Comparison of ENCODE assay signal across 2 cellular contexts in genomic region chr5:72499730-72500129, GRCh38.
TF ChIP-seq lines count a peak whose summit lies in the region.

No MANE protein-coding gene starts in this region.

TF ChIP-seq in GM23338, 12 proteins besides CTCF, POLR2A, EP300 and RAD21:
- TF ChIP-seq CREB1 (CRISPR knock-in tag; IDR thresholded peaks at IDR 0.05; ENCODE audit: low read depth) = no peak

TF ChIP-seq in HepG2, 621 proteins besides CTCF, POLR2A, EP300 and RAD21:
- TF ChIP-seq AFF4 (CRISPR knock-in tag; IDR thresholded peaks at IDR 0.05) (no peak), MTF1 (CRISPR knock-in tag; IDR thresholded peaks at IDR 0.05) (no peak), ZNF792 (CRISPR knock-in tag; IDR thresholded peaks at IDR 0.05) (no peak), ATF6 (CRISPR knock-in tag; conservative IDR thresholded peaks at IDR 0.05) (no peak)
